In the genomic region with DNA sequence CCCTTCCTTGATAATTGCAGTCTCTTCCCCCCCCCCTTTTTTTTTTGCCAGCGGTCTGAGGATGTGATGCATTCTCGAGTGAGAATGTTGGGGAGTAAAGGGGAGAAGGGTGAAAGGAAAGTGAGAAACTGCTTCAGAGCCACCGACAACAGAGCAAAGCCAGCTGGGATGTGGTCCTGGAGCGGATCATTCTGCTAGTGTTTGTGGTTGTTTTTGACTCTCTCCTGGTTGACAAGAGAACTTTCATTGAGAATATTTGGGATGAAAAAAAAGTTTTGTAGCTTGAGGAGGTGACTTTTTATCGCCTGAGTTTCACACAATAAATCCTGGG, we compare ENCODE assay signal across 8 cellular contexts. TPM values are rescaled to one million over a fixed set of nuclear protein-coding genes. Genes with fewer than 3 reads are reported as not detected.
DNase-seq lines count a peak whose midpoint lies in the region; ATAC-seq and TF ChIP-seq lines count a peak whose summit lies in the region.

No MANE protein-coding gene starts in this region.

- POLR2A ChIA-PET in WTC11 (lab: Charles Lee): interaction anchor here (0.7 to 1.4 kb wide), 4 partner anchors 35 to 298 kb away, joined by 3 to 8 read pairs (median 6); a partner anchor contains a TSS

- DNase-seq in NCI-H748 (lab: John Stamatoyannopoulos, UW; ENCODE audit: unreplicated experiment) (peak; percentile 22), NCI-H748 treated with DMSO at 0.1 percent for 48 hours (lab: John Stamatoyannopoulos, UW) (no peak), WTC11 (ENCODE audit: low spot score) (no peak), iPS DF 6.9 (ENCODE audit: low read depth, low spot score) (no peak), GM19238 (ENCODE audit: insufficient read length, low spot score) (no peak), NCI-H510A treated with DMSO at 0.1 percent for 48 hours (lab: John Stamatoyannopoulos, UW) (no peak), NCI-H2196 treated with DMSO at 0.1 percent for 48 hours (lab: John Stamatoyannopoulos, UW; ENCODE audit: unreplicated experiment) (no peak)
- DNase-seq in stimulated activated naive CD8-positive, alpha-beta T cell treated with anti-CD3 and anti-CD28 coated beads, Interleukin-15, amount 100 ng/mL, for 72 hours: no peak

- H3K27me3 ChIP-seq in iPS DF 6.9 (ENCODE audit: control insufficient read depth, insufficient read depth, low read length): no peaks in the 10 kb centered on the region

- H3K27ac ChIP-seq in iPS DF 6.9 (ENCODE audit: low read length): no peak overlapping the region

- no peaks in the 10 kb centered on the region for H3K36me3 ChIP-seq in iPS DF 6.9 (ENCODE audit: control insufficient read depth, insufficient read depth, low read length)

- WGBS in iPS DF 6.9 (ENCODE audit: insufficient coverage, insufficient read length): no CpG with 5 or more reads among the region's 5 CpGs

- H3K27ac Mint-ChIP-seq in WTC11: peak overlapping the region; percentile 96
- peak overlapping the region in 1 of 2 donors; percentile 85 for H3K27ac Mint-ChIP-seq in stimulated activated naive CD8-positive, alpha-beta T cell treated with anti-CD3 and anti-CD28 coated beads, Interleukin-15, amount 100 ng/mL, for 72 hours

- peaks cover 27% of the 10 kb centered on the region for H3K4me1 Mint-ChIP-seq in WTC11
- H3K4me1 Mint-ChIP-seq in stimulated activated naive CD8-positive, alpha-beta T cell treated with anti-CD3 and anti-CD28 coated beads, Interleukin-15, amount 100 ng/mL, for 72 hours: peaks cover 12% of the 10 kb centered on the region

- H3K36me3 Mint-ChIP-seq in WTC11: no peaks in the 10 kb centered on the region

- H3K9me3 ChIP-seq in iPS DF 6.9 (ENCODE audit: control insufficient read depth, insufficient read depth, low read length): no peaks in the 10 kb centered on the region

- no peak for TF ChIP-seq CTCF in WTC11 (IDR thresholded peaks at IDR 0.05)

- H3K4me1 ChIP-seq in iPS DF 6.9 (ENCODE audit: control insufficient read depth, insufficient read depth, low read length): no peaks in the 10 kb centered on the region

- no peaks in the 10 kb centered on the region for H3K27me3 Mint-ChIP-seq in WTC11 (ENCODE audit: low read depth)
- H3K27me3 Mint-ChIP-seq in stimulated activated naive CD8-positive, alpha-beta T cell treated with anti-CD3 and anti-CD28 coated beads, Interleukin-15, amount 100 ng/mL, for 72 hours: no peaks in the 10 kb centered on the region

- peak overlapping the region; percentile 74; the same call in 1 of the 2 replicates for H3K4me3 ChIP-seq in iPS DF 6.9 (ENCODE audit: low read length)

- CTCF ChIA-PET in WTC11 (lab: Charles Lee): interaction anchor here (1.0 to 1.2 kb wide), 3 partner anchors 12 to 45 kb away, joined by 3 to 6 read pairs (median 4); no protein-coding TSS in a partner anchor

- H3K9me3 Mint-ChIP-seq in WTC11: no peaks in the 10 kb centered on the region
- no peaks in the 10 kb centered on the region for H3K9me3 Mint-ChIP-seq in stimulated activated naive CD8-positive, alpha-beta T cell treated with anti-CD3 and anti-CD28 coated beads, Interleukin-15, amount 100 ng/mL, for 72 hours

- ATAC-seq in WTC11: no peak
- ATAC-seq in stimulated activated naive CD8-positive, alpha-beta T cell treated with anti-CD3 and anti-CD28 coated beads, Interleukin-15, amount 100 ng/mL, for 72 hours: no peak

- H3K4me3 Mint-ChIP-seq in WTC11: peak overlapping the region; percentile 93
- H3K4me3 Mint-ChIP-seq in stimulated activated naive CD8-positive, alpha-beta T cell treated with anti-CD3 and anti-CD28 coated beads, Interleukin-15, amount 100 ng/mL, for 72 hours: peak overlapping the region; percentile 96 to 98

TF ChIP-seq in WTC11, 78 proteins besides CTCF, POLR2A, EP300 and RAD21:
- TF ChIP-seq RORB (CRISPR knock-in tag; IDR thresholded peaks at IDR 0.05) (no peak), GTF2I (CRISPR knock-in tag; conservative IDR thresholded peaks at IDR 0.05) (no peak), NFE2L1 (CRISPR knock-in tag; IDR thresholded peaks at IDR 0.05) (no peak), ZNF121 (CRISPR knock-in tag; IDR thresholded peaks at IDR 0.05) (no peak), ZNF396 (CRISPR knock-in tag; IDR thresholded peaks at IDR 0.05; ENCODE audit: borderline replicate concordance) (no peak), FOXP1 (CRISPR knock-in tag; IDR thresholded peaks at IDR 0.05; ENCODE audit: borderline replicate concordance) (no peak)
- TF ChIP-seq, protein P1, sequence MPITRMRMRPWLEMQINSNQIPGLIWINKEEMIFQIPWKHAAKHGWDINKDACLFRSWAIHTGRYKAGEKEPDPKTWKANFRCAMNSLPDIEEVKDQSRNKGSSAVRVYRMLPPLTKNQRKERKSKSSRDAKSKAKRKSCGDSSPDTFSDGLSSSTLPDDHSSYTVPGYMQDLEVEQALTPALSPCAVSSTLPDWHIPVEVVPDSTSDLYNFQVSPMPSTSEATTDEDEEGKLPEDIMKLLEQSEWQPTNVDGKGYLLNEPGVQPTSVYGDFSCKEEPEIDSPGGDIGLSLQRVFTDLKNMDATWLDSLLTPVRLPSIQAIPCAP (CRISPR knock-in tag; IDR thresholded peaks at IDR 0.05): no peak
- TF ChIP-seq, protein P2, sequence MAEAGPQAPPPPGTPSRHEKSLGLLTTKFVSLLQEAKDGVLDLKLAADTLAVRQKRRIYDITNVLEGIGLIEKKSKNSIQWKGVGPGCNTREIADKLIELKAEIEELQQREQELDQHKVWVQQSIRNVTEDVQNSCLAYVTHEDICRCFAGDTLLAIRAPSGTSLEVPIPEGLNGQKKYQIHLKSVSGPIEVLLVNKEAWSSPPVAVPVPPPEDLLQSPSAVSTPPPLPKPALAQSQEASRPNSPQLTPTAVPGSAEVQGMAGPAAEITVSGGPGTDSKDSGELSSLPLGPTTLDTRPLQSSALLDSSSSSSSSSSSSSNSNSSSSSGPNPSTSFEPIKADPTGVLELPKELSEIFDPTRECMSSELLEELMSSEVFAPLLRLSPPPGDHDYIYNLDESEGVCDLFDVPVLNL (CRISPR knock-in tag; IDR thresholded peaks at IDR 0.05; ENCODE audit: borderline replicate concordance, low read depth): no peak
- TF ChIP-seq, protein P3, sequence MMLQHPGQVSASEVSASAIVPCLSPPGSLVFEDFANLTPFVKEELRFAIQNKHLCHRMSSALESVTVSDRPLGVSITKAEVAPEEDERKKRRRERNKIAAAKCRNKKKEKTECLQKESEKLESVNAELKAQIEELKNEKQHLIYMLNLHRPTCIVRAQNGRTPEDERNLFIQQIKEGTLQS (CRISPR knock-in tag; conservative IDR thresholded peaks at IDR 0.05): no peak

RNA-seq across cellular contexts. Expression of a gene that starts 1.3 kb away (rescaled TPM):
- 33.6 to 39.0 TPM (median 35.4 TPM) in 3 replicates for total RNA-seq in WTC11 (2021)
